17 cellular contexts compared by ENCODE assay signal in the genomic region with DNA sequence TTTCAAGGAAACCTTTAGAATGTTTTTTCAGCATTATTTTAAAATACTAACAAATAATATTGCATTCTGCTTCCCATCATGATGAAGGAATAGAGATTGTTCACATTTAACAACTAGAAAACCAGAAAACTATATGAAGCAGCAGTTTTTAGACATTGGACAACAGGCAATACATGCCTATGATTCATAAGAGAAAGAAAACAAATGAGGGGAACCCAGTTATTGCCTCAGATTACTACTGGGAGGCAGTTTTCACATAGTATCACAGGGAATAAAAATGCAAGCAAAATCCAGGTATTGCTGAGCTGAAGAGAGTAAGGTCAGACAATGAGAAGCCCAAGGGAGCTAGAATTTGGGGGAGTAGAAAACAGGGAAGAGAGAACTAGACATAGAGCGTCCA.
DNase-seq lines count a peak whose midpoint lies in the region; ATAC-seq and TF ChIP-seq lines count a peak whose summit lies in the region.
"Had no signal": no experiment of that assay in that cellular context is flagged by ENCODE, and none has a peak within 500 bp of the region (broad histone marks: within the 10 kb centered on the region; RNA-seq: fewer than 3 reads in every experiment).

No MANE protein-coding gene starts in this region.

- H3K27ac Mint-ChIP-seq in MCF 10A (ENCODE audit: low read depth, unreplicated experiment): no peak overlapping the region
- H3K27ac Mint-ChIP-seq in nephron progenitor cell: peak overlapping the region; percentile 90
- H3K27ac Mint-ChIP-seq: CD4-positive, alpha-beta T cell; GM23338 had no signal

- ATAC-seq in HG03342 (IDR thresholded peaks at IDR 0.05; ENCODE audit: unreplicated experiment): no peak
- ATAC-seq: A549, GM23338, HepG2 had no signal

- no peak for TF ChIP-seq POLR2A in breast epithelium (IDR thresholded peaks at IDR 0.05)

- no peaks in the 10 kb centered on the region for H3K4me1 ChIP-seq in breast epithelium
- H3K4me1 ChIP-seq: A549, Caco-2 had no signal

- H3K27ac ChIP-seq in breast epithelium: no peak overlapping the region
- H3K27ac ChIP-seq: 22Rv1, A549, C4-2B had no signal

- no peaks in the 10 kb centered on the region for H3K27me3 ChIP-seq in breast epithelium

- intact Hi-C loops in MCF 10A (cut with micrococcal nuclease) (no loop called here), breast epithelium (cut with DNase I; ENCODE audit: low total_unique reads) (no loop called here)

- no peaks in the 10 kb centered on the region for H3K27me3 Mint-ChIP-seq in MCF 10A (ENCODE audit: insufficient read depth, unreplicated experiment)
- H3K27me3 Mint-ChIP-seq in nephron progenitor cell (ENCODE audit: low read depth, poor library complexity): no peaks in the 10 kb centered on the region
- H3K27me3 Mint-ChIP-seq: CD4-positive, alpha-beta T cell had no signal

- TF ChIP-seq CTCF in MCF 10A (IDR thresholded peaks at IDR 0.05; ENCODE audit: unreplicated experiment) (no peak), breast epithelium (IDR thresholded peaks at IDR 0.05) (no peak), choroid plexus epithelial cell (conservative IDR thresholded peaks at IDR 0.05; ENCODE audit: low read depth, low read length) (no peak), nephron progenitor cell (IDR thresholded peaks at IDR 0.05) (no peak)

- H3K9me3 ChIP-seq in breast epithelium: no peaks in the 10 kb centered on the region
- H3K9me3 ChIP-seq: A549, Caco-2 had no signal

- H3K9me3 Mint-ChIP-seq in MCF 10A (ENCODE audit: unreplicated experiment) (no peaks in the 10 kb centered on the region), nephron progenitor cell (peaks cover 10% of the 10 kb centered on the region)
- H3K9me3 Mint-ChIP-seq: GM23338 had no signal

- peaks cover 5% of the 10 kb centered on the region for H3K4me1 Mint-ChIP-seq in MCF 10A (ENCODE audit: insufficient read depth, unreplicated experiment)
- H3K4me1 Mint-ChIP-seq in nephron progenitor cell: peaks cover 18% of the 10 kb centered on the region
- H3K4me1 Mint-ChIP-seq: GM23338 had no signal

- BruUV-seq in MCF 10A (replicated peaks; lab: Mats Ljungman, UMichigan): no TSS peak

- POLR2A ChIA-PET in MCF 10A (lab: Yijun Ruan, JAX): no interaction called here

- H3K4me3 ChIP-seq in breast epithelium: no peak overlapping the region
- H3K4me3 ChIP-seq in choroid plexus epithelial cell (ENCODE audit: low read depth, low read length): no peak overlapping the region
- H3K4me3 ChIP-seq: A549, GM23338 had no signal

- H3K36me3 Mint-ChIP-seq in MCF 10A (ENCODE audit: insufficient read depth, unreplicated experiment) (no peaks in the 10 kb centered on the region), nephron progenitor cell (ENCODE audit: low read depth) (peaks cover 50% of the 10 kb centered on the region)

- DNase-seq in MCF 10A (ENCODE audit: unreplicated experiment) (peak; percentile 20), breast epithelium (ENCODE audit: low spot score in 2 of 2) (no peak), choroid plexus epithelial cell (ENCODE audit: low read depth) (peak; percentile 55), nephron progenitor cell (no peak), SW 1271 (lab: John Stamatoyannopoulos, UW) (no peak)
- DNase-seq in stimulated activated CD8-positive, alpha-beta memory T cell treated with anti-CD3 and anti-CD28 coated beads, Interleukin-4, amount 100 ng/mL, for 48 hours: no peak
- DNase-seq: AML-193; Caco-2; CD4-positive, alpha-beta T cell; GDM1; HCEC 1CT had no signal

- CTCF ChIA-PET in MCF 10A (lab: Yijun Ruan, JAX): interaction anchor here (1.2 to 2.5 kb wide), 2 partner anchors 17 to 58 kb away, joined by 3 to 9 read pairs; no protein-coding TSS in a partner anchor

- H3K4me3 Mint-ChIP-seq in MCF 10A (ENCODE audit: unreplicated experiment) (no peak overlapping the region), nephron progenitor cell (no peak overlapping the region)
- H3K4me3 Mint-ChIP-seq: CD4-positive, alpha-beta T cell; GM23338 had no signal

- H3K36me3 ChIP-seq in breast epithelium: no peaks in the 10 kb centered on the region

Comparison
In these comparisons a context has a peak if more than half of its experiments do, and no peak if none do; other contexts are left out.
1. DNase-seq: peak in MCF 10A (single experiment) and choroid plexus epithelial cell (single experiment); none in breast epithelium (0 of 2), nephron progenitor cell (single experiment), stimulated activated CD8-positive, alpha-beta memory T cell treated with anti-CD3 and anti-CD28 coated beads, Interleukin-4, amount 100 ng/mL, for 48 hours (single experiment) and SW 1271 (0 of 2).